22 cellular contexts compared by ENCODE assay signal in the genomic region with DNA sequence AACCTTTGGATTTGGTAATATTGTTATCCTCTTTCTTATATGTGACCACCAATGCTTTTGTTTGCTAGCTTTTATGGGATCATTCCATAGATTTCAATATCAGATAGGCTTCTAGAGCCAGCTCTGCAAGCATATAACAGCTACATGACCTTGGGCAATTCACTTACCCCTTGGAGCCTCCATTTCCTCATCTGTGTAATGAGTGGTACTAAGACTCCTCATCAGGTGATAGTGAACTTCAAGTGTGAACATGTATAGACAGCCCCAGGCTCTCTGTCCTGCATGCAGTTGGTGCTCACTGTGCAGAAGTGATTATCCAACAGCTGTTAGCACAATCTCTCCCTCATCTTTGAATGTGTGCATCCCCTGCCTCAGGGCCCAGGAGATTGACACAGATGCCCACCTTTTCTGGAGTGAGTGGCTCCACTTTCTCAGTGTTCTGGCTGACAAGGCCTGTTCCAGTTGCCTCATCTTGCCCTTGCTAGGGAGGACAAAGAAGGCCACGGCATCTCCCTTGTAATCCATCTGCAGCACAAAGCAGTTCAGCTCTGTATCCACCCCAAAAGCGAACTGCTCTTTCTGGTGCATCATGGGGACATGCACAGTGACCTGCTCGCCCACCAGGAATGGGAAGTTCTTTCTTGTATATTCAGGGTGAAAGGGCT. TPM values are rescaled to one million over a fixed set of nuclear protein-coding genes. Genes with fewer than 3 reads are reported as not detected.
A peak's percentile ranks its signal among the peaks of the same experiment; 100 is the strongest.
DNase-seq lines count a peak whose midpoint lies in the region; ATAC-seq, FAIRE-seq and TF ChIP-seq lines count a peak whose summit lies in the region.
"Had no signal": no experiment of that assay in that cellular context is flagged by ENCODE, and none has a peak within 500 bp of the region (broad histone marks: within the 10 kb centered on the region; RNA-seq: fewer than 3 reads in every experiment).

No MANE protein-coding gene starts in this region.

- ATAC-seq in activated CD8-positive, alpha-beta memory T cell treated with anti-CD3 and anti-CD28 coated beads, Interleukin-2, amount 10 ng/mL, durations not matched to agents 7 days and 5 days: no peak
- ATAC-seq in esophagus mucosa (peak; percentile 64), HG02588 (IDR thresholded peaks at IDR 0.05; ENCODE audit: unreplicated experiment) (no peak)

- no peaks in the 10 kb centered on the region for H3K27me3 ChIP-seq in bronchial epithelial cell (ENCODE audit: control insufficient read depth, insufficient read depth, low read length)
- H3K27me3 ChIP-seq: BLaER1 had no signal

- no peak for TF ChIP-seq CTCF in bronchial epithelial cell (IDR thresholded peaks at IDR 0.05; ENCODE audit: insufficient read depth, low read length, severe bottlenecking)

- peak; percentile 21 for DNase-seq in activated CD8-positive, alpha-beta memory T cell treated with anti-CD3 and anti-CD28 coated beads for 24 hours
- no peak for DNase-seq in activated CD8-positive, alpha-beta memory T cell treated with anti-CD3 and anti-CD28 coated beads, Interleukin-2, amount 10 ng/mL, durations not matched to agents 7 days and 5 days
- DNase-seq in bronchial epithelial cell (ENCODE audit: low read depth) (peak; percentile 59), NCI-H69 (lab: John Stamatoyannopoulos, UW) (no peak), midbrain (lab: John Stamatoyannopoulos, UW) (no peak)
- DNase-seq: CD4-positive, alpha-beta memory T cell; DMS153; DMS79; GDM1; HCEC 1CT; IMR-90 had no signal

- no peak for FAIRE-seq in bronchial epithelial cell (lab: Jason Lieb, UNC)
- FAIRE-seq: GM12892, GM18507, HTR-8/SVneo had no signal

- H3K4me3 ChIP-seq in bronchial epithelial cell (ENCODE audit: low read depth, low read length): no peak overlapping the region
- H3K4me3 ChIP-seq: BLaER1, GM23248 had no signal

- no peaks in the 10 kb centered on the region for H3K36me3 ChIP-seq in bronchial epithelial cell (ENCODE audit: control insufficient read depth, insufficient read depth, low read length)
- H3K36me3 ChIP-seq: BLaER1 had no signal

- no peaks in the 10 kb centered on the region for H3K36me3 Mint-ChIP-seq in activated CD8-positive, alpha-beta memory T cell treated with anti-CD3 and anti-CD28 coated beads, Interleukin-2, amount 10 ng/mL, durations not matched to agents 7 days and 5 days
- H3K36me3 Mint-ChIP-seq: CD14-positive monocyte had no signal

- no peak overlapping the region for H3K27ac Mint-ChIP-seq in activated CD8-positive, alpha-beta memory T cell treated with anti-CD3 and anti-CD28 coated beads, Interleukin-2, amount 10 ng/mL, durations not matched to agents 7 days and 5 days
- H3K27ac Mint-ChIP-seq: CD14-positive monocyte; CD4-positive, alpha-beta memory T cell had no signal

- CTCF ChIA-PET in activated CD8-positive, alpha-beta memory T cell treated with anti-CD3 and anti-CD28 coated beads, Interleukin-2, amount 10 ng/mL, durations not matched to agents 7 days and 5 days (lab: Charles Lee): interaction anchor here (2.7 kb wide), 1 partner anchor 19 kb away, joined by 12 read pairs; no protein-coding TSS in a partner anchor

- no peak overlapping the region for H3K4me3 Mint-ChIP-seq in activated CD8-positive, alpha-beta memory T cell treated with anti-CD3 and anti-CD28 coated beads, Interleukin-2, amount 10 ng/mL, durations not matched to agents 7 days and 5 days
- H3K4me3 Mint-ChIP-seq: CD14-positive monocyte; CD4-positive, alpha-beta memory T cell had no signal

- no peaks in the 10 kb centered on the region for H3K9me3 Mint-ChIP-seq in activated CD8-positive, alpha-beta memory T cell treated with anti-CD3 and anti-CD28 coated beads, Interleukin-2, amount 10 ng/mL, durations not matched to agents 7 days and 5 days (ENCODE audit: low read depth)

- peaks cover 3% of the 10 kb centered on the region for H3K27me3 Mint-ChIP-seq in activated CD8-positive, alpha-beta memory T cell treated with anti-CD3 and anti-CD28 coated beads, Interleukin-2, amount 10 ng/mL, durations not matched to agents 7 days and 5 days

- no peaks in the 10 kb centered on the region for H3K4me1 Mint-ChIP-seq in activated CD8-positive, alpha-beta memory T cell treated with anti-CD3 and anti-CD28 coated beads, Interleukin-2, amount 10 ng/mL, durations not matched to agents 7 days and 5 days
- H3K4me1 Mint-ChIP-seq: CD14-positive monocyte; CD4-positive, alpha-beta memory T cell had no signal

RNA-seq across cellular contexts. Expression of a gene that starts 9.2 kb away (rescaled TPM):
- not detected for total RNA-seq in activated CD8-positive, alpha-beta memory T cell treated with anti-CD3 and anti-CD28 coated beads, Interleukin-2, amount 10 ng/mL, durations not matched to agents 7 days and 5 days
- total RNA-seq in bronchial epithelial cell (not detected in 2 replicates), esophagus mucosa (0.12 TPM)
- total RNA-seq: A673; CD4-positive, alpha-beta memory T cell; GM23248; H4 had no signal

RNA-seq across cellular contexts. Expression of a gene that starts 14.2 kb away (rescaled TPM):
- total RNA-seq in activated CD8-positive, alpha-beta memory T cell treated with anti-CD3 and anti-CD28 coated beads, Interleukin-2, amount 10 ng/mL, durations not matched to agents 7 days and 5 days: not detected
- total RNA-seq in bronchial epithelial cell (not detected in 2 replicates), esophagus mucosa (0.40 TPM)
- total RNA-seq: A673; CD4-positive, alpha-beta memory T cell; Daoy; GM23248; H4; IMR-90 had no signal

RNA-seq across cellular contexts. Expression of a gene that starts 42.4 kb away (rescaled TPM):
- total RNA-seq in activated CD8-positive, alpha-beta memory T cell treated with anti-CD3 and anti-CD28 coated beads, Interleukin-2, amount 10 ng/mL, durations not matched to agents 7 days and 5 days: not detected
- total RNA-seq in bronchial epithelial cell (not detected in 2 replicates), esophagus mucosa (not detected)
- total RNA-seq: A673; CD4-positive, alpha-beta memory T cell; Daoy; GM23248; H4; IMR-90 had no signal

Comparison
In these comparisons a context has a peak if more than half of its experiments do, and no peak if none do; other contexts are left out.
1. DNase-seq: peak in activated CD8-positive, alpha-beta memory T cell treated with anti-CD3 and anti-CD28 coated beads for 24 hours (single experiment) and bronchial epithelial cell (single experiment); none in activated CD8-positive, alpha-beta memory T cell treated with anti-CD3 and anti-CD28 coated beads, Interleukin-2, amount 10 ng/mL, durations not matched to agents 7 days and 5 days (single experiment), NCI-H69 (single experiment) and midbrain (single experiment).